Comparison of ENCODE assay signal across 1 cellular context in genomic region chr19:52923782-52924593, GRCh38.
TF ChIP-seq lines count a peak whose summit lies in the region.

No MANE protein-coding gene starts in this region.

TF ChIP-seq in GM12878, 131 proteins besides CTCF, POLR2A, EP300 and RAD21:
- TF ChIP-seq YBX1 (IDR thresholded peaks at IDR 0.05) (no peak), POU2F2 (IDR thresholded peaks at IDR 0.05; ENCODE audit: borderline replicate concordance, low read depth, low read length) (no peak), NR2C2 (IDR thresholded peaks at IDR 0.05; ENCODE audit: borderline replicate concordance, control insufficient read depth, insufficient read length, low read depth) (no peak), FOS (IDR thresholded peaks at IDR 0.05; ENCODE audit: borderline replicate concordance, extremely low read depth, insufficient read length) (no peak), LARP7 (IDR thresholded peaks at IDR 0.05) (no peak), CEBPB (IDR thresholded peaks at IDR 0.05; ENCODE audit: borderline replicate concordance in 1 of 2, low read depth in 2 of 2, low read length in 2 of 2) (no peak), STAT1 (conservative IDR thresholded peaks at IDR 0.05) (no peak)
- TF ChIP-seq, protein P1, sequence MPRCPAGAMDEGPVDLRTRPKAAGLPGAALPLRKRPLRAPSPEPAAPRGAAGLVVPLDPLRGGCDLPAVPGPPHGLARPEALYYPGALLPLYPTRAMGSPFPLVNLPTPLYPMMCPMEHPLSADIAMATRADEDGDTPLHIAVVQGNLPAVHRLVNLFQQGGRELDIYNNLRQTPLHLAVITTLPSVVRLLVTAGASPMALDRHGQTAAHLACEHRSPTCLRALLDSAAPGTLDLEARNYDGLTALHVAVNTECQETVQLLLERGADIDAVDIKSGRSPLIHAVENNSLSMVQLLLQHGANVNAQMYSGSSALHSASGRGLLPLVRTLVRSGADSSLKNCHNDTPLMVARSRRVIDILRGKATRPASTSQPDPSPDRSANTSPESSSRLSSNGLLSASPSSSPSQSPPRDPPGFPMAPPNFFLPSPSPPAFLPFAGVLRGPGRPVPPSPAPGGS (IDR thresholded peaks at IDR 0.05; ENCODE audit: borderline replicate concordance, insufficient read depth, low read depth, low read length, poor library complexity, severe bottlenecking), result no peak
- TF ChIP-seq, protein P2, sequence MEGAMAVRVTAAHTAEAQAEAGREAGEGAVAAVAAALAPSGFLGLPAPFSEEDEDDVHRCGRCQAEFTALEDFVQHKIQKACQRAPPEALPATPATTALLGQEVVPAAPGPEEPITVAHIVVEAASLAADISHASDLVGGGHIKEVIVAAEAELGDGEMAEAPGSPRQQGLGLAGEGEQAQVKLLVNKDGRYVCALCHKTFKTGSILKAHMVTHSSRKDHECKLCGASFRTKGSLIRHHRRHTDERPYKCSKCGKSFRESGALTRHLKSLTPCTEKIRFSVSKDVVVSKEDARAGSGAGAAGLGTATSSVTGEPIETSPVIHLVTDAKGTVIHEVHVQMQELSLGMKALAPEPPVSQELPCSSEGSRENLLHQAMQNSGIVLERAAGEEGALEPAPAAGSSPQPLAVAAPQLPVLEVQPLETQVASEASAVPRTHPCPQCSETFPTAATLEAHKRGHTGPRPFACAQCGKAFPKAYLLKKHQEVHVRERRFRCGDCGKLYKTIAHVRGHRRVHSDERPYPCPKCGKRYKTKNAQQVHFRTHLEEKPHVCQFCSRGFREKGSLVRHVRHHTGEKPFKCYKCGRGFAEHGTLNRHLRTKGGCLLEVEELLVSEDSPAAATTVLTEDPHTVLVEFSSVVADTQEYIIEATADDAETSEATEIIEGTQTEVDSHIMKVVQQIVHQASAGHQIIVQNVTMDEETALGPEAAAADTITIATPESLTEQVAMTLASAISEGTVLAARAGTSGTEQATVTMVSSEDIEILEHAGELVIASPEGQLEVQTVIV (IDR thresholded peaks at IDR 0.05; ENCODE audit: borderline replicate concordance, partially characterized antibody), result no peak
- TF ChIP-seq, protein P3, sequence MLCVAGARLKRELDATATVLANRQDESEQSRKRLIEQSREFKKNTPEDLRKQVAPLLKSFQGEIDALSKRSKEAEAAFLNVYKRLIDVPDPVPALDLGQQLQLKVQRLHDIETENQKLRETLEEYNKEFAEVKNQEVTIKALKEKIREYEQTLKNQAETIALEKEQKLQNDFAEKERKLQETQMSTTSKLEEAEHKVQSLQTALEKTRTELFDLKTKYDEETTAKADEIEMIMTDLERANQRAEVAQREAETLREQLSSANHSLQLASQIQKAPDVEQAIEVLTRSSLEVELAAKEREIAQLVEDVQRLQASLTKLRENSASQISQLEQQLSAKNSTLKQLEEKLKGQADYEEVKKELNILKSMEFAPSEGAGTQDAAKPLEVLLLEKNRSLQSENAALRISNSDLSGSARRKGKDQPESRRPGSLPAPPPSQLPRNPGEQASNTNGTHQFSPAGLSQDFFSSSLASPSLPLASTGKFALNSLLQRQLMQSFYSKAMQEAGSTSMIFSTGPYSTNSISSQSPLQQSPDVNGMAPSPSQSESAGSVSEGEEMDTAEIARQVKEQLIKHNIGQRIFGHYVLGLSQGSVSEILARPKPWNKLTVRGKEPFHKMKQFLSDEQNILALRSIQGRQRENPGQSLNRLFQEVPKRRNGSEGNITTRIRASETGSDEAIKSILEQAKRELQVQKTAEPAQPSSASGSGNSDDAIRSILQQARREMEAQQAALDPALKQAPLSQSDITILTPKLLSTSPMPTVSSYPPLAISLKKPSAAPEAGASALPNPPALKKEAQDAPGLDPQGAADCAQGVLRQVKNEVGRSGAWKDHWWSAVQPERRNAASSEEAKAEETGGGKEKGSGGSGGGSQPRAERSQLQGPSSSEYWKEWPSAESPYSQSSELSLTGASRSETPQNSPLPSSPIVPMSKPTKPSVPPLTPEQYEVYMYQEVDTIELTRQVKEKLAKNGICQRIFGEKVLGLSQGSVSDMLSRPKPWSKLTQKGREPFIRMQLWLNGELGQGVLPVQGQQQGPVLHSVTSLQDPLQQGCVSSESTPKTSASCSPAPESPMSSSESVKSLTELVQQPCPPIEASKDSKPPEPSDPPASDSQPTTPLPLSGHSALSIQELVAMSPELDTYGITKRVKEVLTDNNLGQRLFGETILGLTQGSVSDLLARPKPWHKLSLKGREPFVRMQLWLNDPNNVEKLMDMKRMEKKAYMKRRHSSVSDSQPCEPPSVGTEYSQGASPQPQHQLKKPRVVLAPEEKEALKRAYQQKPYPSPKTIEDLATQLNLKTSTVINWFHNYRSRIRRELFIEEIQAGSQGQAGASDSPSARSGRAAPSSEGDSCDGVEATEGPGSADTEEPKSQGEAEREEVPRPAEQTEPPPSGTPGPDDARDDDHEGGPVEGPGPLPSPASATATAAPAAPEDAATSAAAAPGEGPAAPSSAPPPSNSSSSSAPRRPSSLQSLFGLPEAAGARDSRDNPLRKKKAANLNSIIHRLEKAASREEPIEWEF (IDR thresholded peaks at IDR 0.05; ENCODE audit: insufficient replicate concordance, low read depth, low read length), result no peak
